Comparison of ENCODE assay signal across 8 cellular contexts in genomic region chr18:9743200-9744016, GRCh38. TPM values are rescaled to one million over a fixed set of nuclear protein-coding genes. Genes with fewer than 3 reads are reported as not detected.
DNase-seq lines count a peak whose midpoint lies in the region; ATAC-seq, FAIRE-seq and TF ChIP-seq lines count a peak whose summit lies in the region.

No MANE protein-coding gene starts in this region.

- H3K36me3 ChIP-seq in ascending aorta (no peaks in the 10 kb centered on the region), kidney epithelial cell (ENCODE audit: control insufficient read depth, insufficient read depth, low read length) (no peaks in the 10 kb centered on the region)

- H3K27ac ChIP-seq in ascending aorta, result peak overlapping the region; percentile 45 to 63

- TF ChIP-seq CTCF in ascending aorta (IDR thresholded peaks at IDR 0.05) (no peak), kidney epithelial cell (IDR thresholded peaks at IDR 0.05; ENCODE audit: insufficient read depth, low read length, poor library complexity, severe bottlenecking) (no peak)

- intact Hi-C loops in ascending aorta (cut with DNase I), result loop anchor here (2.0 kb wide), 1 partner anchor 35 kb away; the partner anchor contains the start of gene RAB31

- FAIRE-seq in HTR-8/SVneo (lab: Jason Lieb, UNC), result no peak

- H3K9me3 ChIP-seq in ascending aorta, result no peaks in the 10 kb centered on the region

- peak; percentile 98 for DNase-seq in A172 (ENCODE audit: low spot score)
- DNase-seq in HTR-8/SVneo (ENCODE audit: insufficient read length, low spot score), result peak; percentile 86
- DNase-seq in ascending aorta (ENCODE audit: low spot score in 2 of 2), result peak in 1 of 2 donors; percentile 79
- peak; percentile 93 for DNase-seq in kidney epithelial cell (ENCODE audit: low read depth)
- no peak for DNase-seq in stimulated activated CD8-positive, alpha-beta memory T cell treated with anti-CD3 and anti-CD28 coated beads, Interleukin-4, amount 100 ng/mL, for 48 hours
- DNase-seq in T-helper 9 cell, result no peak
- no peak for DNase-seq in NCI-H2227 treated with DMSO at 0.1 percent for 48 hours (lab: John Stamatoyannopoulos, UW)

- H3K27me3 ChIP-seq in ascending aorta, result no peaks in the 10 kb centered on the region
- H3K27me3 ChIP-seq in kidney epithelial cell (ENCODE audit: control insufficient read depth, insufficient read depth, low read length), result no peaks in the 10 kb centered on the region

- ATAC-seq in HG02588 (IDR thresholded peaks at IDR 0.05; ENCODE audit: unreplicated experiment), result no peak

- H3K4me3 ChIP-seq in ascending aorta, result peak overlapping the region in 1 of 2 donors; percentile 39
- no peak overlapping the region for H3K4me3 ChIP-seq in kidney epithelial cell (ENCODE audit: low read depth, low read length)

- peaks cover 13 to 19% of the 10 kb centered on the region in 2 donors for H3K4me1 ChIP-seq in ascending aorta

RNA-seq across cellular contexts. Expression of gene RAB31, which starts 35.3 kb away (rescaled TPM):
- 19.6 and 27.9 TPM in 2 replicates for total RNA-seq in A172 (2014; rRNA removed; shearing (Covaris generic))
- total RNA-seq in ascending aorta (36.8 TPM), kidney epithelial cell (44.2 and 49.7 TPM in 2 replicates)

Comparison
In these comparisons a context has a peak if more than half of its experiments do, and no peak if none do; other contexts are left out.
1. DNase-seq: peak in A172 (single experiment), HTR-8/SVneo (single experiment) and kidney epithelial cell (single experiment); none in stimulated activated CD8-positive, alpha-beta memory T cell treated with anti-CD3 and anti-CD28 coated beads, Interleukin-4, amount 100 ng/mL, for 48 hours (single experiment), T-helper 9 cell (single experiment) and NCI-H2227 treated with DMSO at 0.1 percent for 48 hours (single experiment).